In genomic region chr11:10654211-10655150, GRCh38 we compare ENCODE assay signal across 1 cellular context.
TF ChIP-seq lines count a peak whose summit lies in the region.

No MANE protein-coding gene starts in this region.

TF ChIP-seq in K562, 482 proteins besides CTCF, POLR2A, EP300 and RAD21 (continued from another document and continues in another):
- TF ChIP-seq HOMEZ (CRISPR knock-in tag; IDR thresholded peaks at IDR 0.05) (no peak), PCBP2 (IDR thresholded peaks at IDR 0.05; ENCODE audit: low read depth, low read length, poor library complexity, severe bottlenecking) (no peak), GATA2 (CRISPR knock-in tag; IDR thresholded peaks at IDR 0.05) (no peak), ZNF584 (CRISPR knock-in tag; IDR thresholded peaks at IDR 0.05; ENCODE audit: low read depth) (no peak), ID3 (CRISPR knock-in tag; IDR thresholded peaks at IDR 0.05) (no peak), ID3 (tag; IDR thresholded peaks at IDR 0.05) (peak; percentile 68; the same call in 1 of the 2 replicates), EZH2 (IDR thresholded peaks at IDR 0.05; ENCODE audit: borderline replicate concordance, low read depth, low read length) (no peak), GTF2F1 (IDR thresholded peaks at IDR 0.05; ENCODE audit: low read depth, low read length) (no peak), ZNF311 (CRISPR knock-in tag; IDR thresholded peaks at IDR 0.05) (no peak), NR0B1 (IDR thresholded peaks at IDR 0.05; ENCODE audit: partially characterized antibody) (no peak), POLR2AphosphoS5 (IDR thresholded peaks at IDR 0.05; ENCODE audit: control insufficient read depth, insufficient read depth, low read depth, low read length) (no peak), ZNF592 (IDR thresholded peaks at IDR 0.05) (peak; percentile 83), ZNF586 (CRISPR knock-in tag; conservative IDR thresholded peaks at IDR 0.05) (no peak), NRF1 (conservative IDR thresholded peaks at IDR 0.05 in 1 of 2, IDR thresholded peaks at IDR 0.05 in 1 of 2) (no peak), SREBF2 (CRISPR knock-in tag; IDR thresholded peaks at IDR 0.05) (0 out of 2 replicates have a peak, but pooled peaks have one; percentile 58), CTBP1 (IDR thresholded peaks at IDR 0.05; ENCODE audit: borderline replicate concordance) (peak; percentile 24; the same call in 1 of the 2 replicates), ARID3A (IDR thresholded peaks at IDR 0.05; ENCODE audit: borderline replicate concordance, low read depth, low read length) (no peak), NFIX (CRISPR knock-in tag; IDR thresholded peaks at IDR 0.05; ENCODE audit: low read depth) (no peak), FOSL1 (tag; conservative IDR thresholded peaks at IDR 0.05) (no peak), SMARCA5 (IDR thresholded peaks at IDR 0.05) (no peak), HCFC1 (IDR thresholded peaks at IDR 0.05; ENCODE audit: low read depth, low read length) (peak; percentile 38; the same call in 1 of the 2 replicates), ZHX1 (conservative IDR thresholded peaks at IDR 0.05; ENCODE audit: low read length) (peak; percentile 56), KLF16 (IDR thresholded peaks at IDR 0.05) (no peak), ZNF707 (CRISPR knock-in tag; conservative IDR thresholded peaks at IDR 0.05) (no peak), CBFA2T2 (conservative IDR thresholded peaks at IDR 0.05) (no peak), IRF9 (tag; IDR thresholded peaks at IDR 0.05) (no peak), NR3C1 (CRISPR knock-in tag; IDR thresholded peaks at IDR 0.05) (no peak), HMBOX1 (IDR thresholded peaks at IDR 0.05) (peak; percentile 78), RERE (CRISPR knock-in tag; IDR thresholded peaks at IDR 0.05; ENCODE audit: borderline replicate concordance) (no peak), ZNF75A (CRISPR knock-in tag; IDR thresholded peaks at IDR 0.05) (no peak)
